ENCODE assay signal across 10 cellular contexts in genomic region chr7:120949393-120949799, GRCh38. TPM values are rescaled to one million over a fixed set of nuclear protein-coding genes. Genes with fewer than 3 reads are reported as not detected.
DNase-seq lines count a peak whose midpoint lies in the region; ATAC-seq, FAIRE-seq and TF ChIP-seq lines count a peak whose summit lies in the region.
"Had no signal": no experiment of that assay in that cellular context is flagged by ENCODE, and none has a peak within 500 bp of the region (broad histone marks: within the 10 kb centered on the region; RNA-seq: fewer than 3 reads in every experiment).

No MANE protein-coding gene starts in this region.

- CTCF ChIA-PET in activated naive CD4-positive, alpha-beta T cell treated with anti-CD3 and anti-CD28 coated beads, Interleukin-2, amount 10 ng/mL, durations not matched to agents 7 days and 5 days (lab: Charles Lee), result no interaction called here
- CTCF ChIA-PET in WTC11 (lab: Charles Lee), result no interaction called here

- ATAC-seq in WTC11, result no peak
- ATAC-seq in thoracic aorta (ENCODE audit: insufficient number of reproducible peaks, low FRiP score, low read depth), result no peak
- no peak for ATAC-seq in HG03439 (IDR thresholded peaks at IDR 0.05; ENCODE audit: unreplicated experiment)
- ATAC-seq in HG02970 (IDR thresholded peaks at IDR 0.05; ENCODE audit: low FRiP score, unreplicated experiment), result no peak

- H3K9ac ChIP-seq in keratinocyte (ENCODE audit: control insufficient read depth, extremely low read depth, insufficient read depth, low read length), result no peak overlapping the region

- H3K36me3 Mint-ChIP-seq in activated naive CD4-positive, alpha-beta T cell treated with anti-CD3 and anti-CD28 coated beads, Interleukin-2, amount 10 ng/mL, durations not matched to agents 7 days and 5 days, result peaks cover 16% of the 10 kb centered on the region
- peaks cover 7% of the 10 kb centered on the region for H3K36me3 Mint-ChIP-seq in WTC11

- peak overlapping the region; percentile 89 for H3K4me3 Mint-ChIP-seq in activated naive CD4-positive, alpha-beta T cell treated with anti-CD3 and anti-CD28 coated beads, Interleukin-2, amount 10 ng/mL, durations not matched to agents 7 days and 5 days
- H3K4me3 Mint-ChIP-seq in WTC11, result peak overlapping the region; percentile 73

- TF ChIP-seq CTCF in WTC11 (IDR thresholded peaks at IDR 0.05), result no peak
- no peak for TF ChIP-seq CTCF in keratinocyte (optimal IDR thresholded peaks at IDR 0.05 in 1 of 3, IDR thresholded peaks at IDR 0.05 in 1 of 3, conservative IDR thresholded peaks at IDR 0.05 in 1 of 3; ENCODE audit: extremely low read depth in 1 of 3, insufficient read depth in 2 of 3, low read length in 3 of 3)
- no peak for TF ChIP-seq CTCF in thoracic aorta (IDR thresholded peaks at IDR 0.05)

- FAIRE-seq in keratinocyte (lab: Jason Lieb, UNC), result no peak

- POLR2A ChIA-PET in WTC11 (lab: Charles Lee), result no interaction called here

- H3K4me1 ChIP-seq in keratinocyte (ENCODE audit: control insufficient read depth, extremely low read depth, insufficient read depth, low read length) (peaks cover 9% of the 10 kb centered on the region), thoracic aorta (ENCODE audit: control insufficient read depth in 1 of 2, low read depth in 2 of 2) (peaks cover 8 to 11% of the 10 kb centered on the region in 2 donors)

- DNase-seq in activated naive CD4-positive, alpha-beta T cell treated with anti-CD3 and anti-CD28 coated beads, Interleukin-2, amount 10 ng/mL, durations not matched to agents 7 days and 5 days, result no peak
- DNase-seq in activated naive CD4-positive, alpha-beta T cell treated with Interleukin-2 at 50 U/mL for 16 hours, result no peak
- DNase-seq in WTC11 (ENCODE audit: low spot score) (no peak), keratinocyte (ENCODE audit: low read depth, low spot score) (no peak), thoracic aorta (ENCODE audit: low spot score) (no peak), H7 (no peak)
- DNase-seq: caudate nucleus, EL had no signal

- no peaks in the 10 kb centered on the region for H4K20me1 ChIP-seq in keratinocyte (ENCODE audit: control insufficient read depth, extremely low read depth, insufficient read depth, low read length)

- H3K4me1 Mint-ChIP-seq in activated naive CD4-positive, alpha-beta T cell treated with anti-CD3 and anti-CD28 coated beads, Interleukin-2, amount 10 ng/mL, durations not matched to agents 7 days and 5 days, result peaks cover 32% of the 10 kb centered on the region
- peaks cover 14% of the 10 kb centered on the region for H3K4me1 Mint-ChIP-seq in WTC11

- peaks cover 6% of the 10 kb centered on the region for H3K79me2 ChIP-seq in keratinocyte (ENCODE audit: control insufficient read depth, insufficient read depth, low read length)

- H3K9me3 ChIP-seq in keratinocyte (ENCODE audit: control insufficient read depth, low read depth, low read length), result no peaks in the 10 kb centered on the region
- no peaks in the 10 kb centered on the region for H3K9me3 ChIP-seq in thoracic aorta

- H3K27me3 ChIP-seq in keratinocyte (ENCODE audit: control insufficient read depth, extremely low read depth, insufficient read depth, low read length) (no peaks in the 10 kb centered on the region), thoracic aorta (replicated peaks; ENCODE audit: insufficient read depth) (no peaks in the 10 kb centered on the region), H7 (ENCODE audit: control insufficient read depth, insufficient read depth, low read length) (no peaks in the 10 kb centered on the region)

- no peaks in the 10 kb centered on the region for H3K9me1 ChIP-seq in keratinocyte (ENCODE audit: control insufficient read depth, extremely low read depth, insufficient read depth, low read length)

- H3K27ac Mint-ChIP-seq in activated naive CD4-positive, alpha-beta T cell treated with anti-CD3 and anti-CD28 coated beads, Interleukin-2, amount 10 ng/mL, durations not matched to agents 7 days and 5 days, result peak overlapping the region; percentile 96
- peak overlapping the region; percentile 96 for H3K27ac Mint-ChIP-seq in WTC11

- H3K9me3 Mint-ChIP-seq in activated naive CD4-positive, alpha-beta T cell treated with anti-CD3 and anti-CD28 coated beads, Interleukin-2, amount 10 ng/mL, durations not matched to agents 7 days and 5 days, result no peaks in the 10 kb centered on the region
- no peaks in the 10 kb centered on the region for H3K9me3 Mint-ChIP-seq in WTC11

- H3K27ac ChIP-seq in keratinocyte (ENCODE audit: control insufficient read depth, insufficient read depth, low read length) (no peak overlapping the region), thoracic aorta (no peak overlapping the region)

- no peaks in the 10 kb centered on the region for H3K36me3 ChIP-seq in keratinocyte (ENCODE audit: control insufficient read depth in 2 of 2, extremely low read depth in 1 of 2, insufficient read depth in 2 of 2, low read length in 2 of 2)
- H3K36me3 ChIP-seq in thoracic aorta, result peaks cover 3% of the 10 kb centered on the region
- peaks cover 1% of the 10 kb centered on the region for H3K36me3 ChIP-seq in H7 (replicated peaks; ENCODE audit: control insufficient read depth, insufficient read depth, low read length)

- dilution Hi-C loops in keratinocyte (cut with MboI; ENCODE audit: extremely low pct_ligation_motif_present, low sequenced_read_pairs), result no loop called here

- H3K27me3 Mint-ChIP-seq in activated naive CD4-positive, alpha-beta T cell treated with anti-CD3 and anti-CD28 coated beads, Interleukin-2, amount 10 ng/mL, durations not matched to agents 7 days and 5 days, result peaks cover 27% of the 10 kb centered on the region
- no peaks in the 10 kb centered on the region for H3K27me3 Mint-ChIP-seq in WTC11 (ENCODE audit: low read depth)

- H3K4me3 ChIP-seq in keratinocyte (ENCODE audit: control insufficient read depth in 2 of 3, extremely low read depth in 1 of 3, insufficient read depth in 2 of 3, low read depth in 1 of 3, low read length in 3 of 3) (no peak overlapping the region), thoracic aorta (peak overlapping the region; percentile 80), H7 (ENCODE audit: insufficient read depth, low read depth, low read length) (no peak overlapping the region)

- no peak overlapping the region for H2AFZ ChIP-seq in keratinocyte (ENCODE audit: control insufficient read depth, low read length)

- H3K4me2 ChIP-seq in keratinocyte (ENCODE audit: control insufficient read depth, extremely low read depth, insufficient read depth, low read depth, low read length), result peak overlapping the region; percentile 68

TF ChIP-seq in WTC11, 78 proteins besides CTCF, POLR2A, EP300 and RAD21 (continues in another document):
- TF ChIP-seq, protein P1, sequence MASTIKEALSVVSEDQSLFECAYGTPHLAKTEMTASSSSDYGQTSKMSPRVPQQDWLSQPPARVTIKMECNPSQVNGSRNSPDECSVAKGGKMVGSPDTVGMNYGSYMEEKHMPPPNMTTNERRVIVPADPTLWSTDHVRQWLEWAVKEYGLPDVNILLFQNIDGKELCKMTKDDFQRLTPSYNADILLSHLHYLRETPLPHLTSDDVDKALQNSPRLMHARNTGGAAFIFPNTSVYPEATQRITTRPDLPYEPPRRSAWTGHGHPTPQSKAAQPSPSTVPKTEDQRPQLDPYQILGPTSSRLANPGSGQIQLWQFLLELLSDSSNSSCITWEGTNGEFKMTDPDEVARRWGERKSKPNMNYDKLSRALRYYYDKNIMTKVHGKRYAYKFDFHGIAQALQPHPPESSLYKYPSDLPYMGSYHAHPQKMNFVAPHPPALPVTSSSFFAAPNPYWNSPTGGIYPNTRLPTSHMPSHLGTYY (CRISPR knock-in tag; IDR thresholded peaks at IDR 0.05), result no peak
- TF ChIP-seq FOXP4 (CRISPR knock-in tag; IDR thresholded peaks at IDR 0.05) (no peak), ETV6 (CRISPR knock-in tag; IDR thresholded peaks at IDR 0.05) (no peak), ZNF138 (CRISPR knock-in tag; conservative IDR thresholded peaks at IDR 0.05) (no peak), CBFB (CRISPR knock-in tag; IDR thresholded peaks at IDR 0.05; ENCODE audit: low read depth) (no peak), ZBTB21 (CRISPR knock-in tag; IDR thresholded peaks at IDR 0.05; ENCODE audit: borderline replicate concordance) (no peak)

RNA-seq across cellular contexts. Expression of gene ING3, which starts 1.2 kb away (rescaled TPM):
- total RNA-seq in WTC11 (2021) (12.6 to 14.8 TPM (median 14.2 TPM) in 3 replicates), thoracic aorta (10 to 100 TPM; 12.3 to 21.2 TPM)
- polyA plus RNA-seq in keratinocyte, result 4.4 to 9.0 TPM (median 7.4 TPM) in 3 replicates
- 5.8 TPM for polyA plus RNA-seq in keratinocyte (2011; ENCODE audit: low read depth)
- polyA plus RNA-seq in keratinocyte (2011; cell fraction: cytosol; rRNA removed), result 2.7 and 6.5 TPM in 2 replicates
- polyA plus RNA-seq in keratinocyte (2011; cell fraction: nucleus; rRNA removed), result 7.1 and 9.9 TPM in 2 replicates
- polyA plus RNA-seq in keratinocyte (2012; ENCODE audit: low replicate concordance), result 4.5 and 6.9 TPM in 2 replicates
- 2.0 to 5.8 TPM (median 3.7 TPM) in 3 replicates for polyA minus RNA-seq in keratinocyte
- polyA minus RNA-seq in keratinocyte (2011; cell fraction: cytosol; rRNA and poly(A)+ RNA removed), result 2.5 TPM
- polyA minus RNA-seq in keratinocyte (2011; cell fraction: nucleus; rRNA and poly(A)+ RNA removed), result 3.3 and 7.2 TPM in 2 replicates
- total RNA-seq in H7 (2014; rRNA removed; shearing (Covaris generic)), result 6.7 and 8.7 TPM in 2 replicates

RNA-seq across cellular contexts. Expression of gene CPED1, which starts 39.1 kb away (rescaled TPM):
- total RNA-seq in WTC11 (2021), result 0.30 to 0.98 TPM (median 0.44 TPM) in 3 replicates
- polyA plus RNA-seq in keratinocyte, result 0.62 to 1.1 TPM (median 0.72 TPM) in 3 replicates
- not detected for polyA plus RNA-seq in keratinocyte (2011; ENCODE audit: low read depth)
- polyA plus RNA-seq in keratinocyte (2011; cell fraction: cytosol; rRNA removed), result 0.88 and 1.5 TPM in 2 replicates
- polyA plus RNA-seq in keratinocyte (2011; cell fraction: nucleus; rRNA removed), result 0.99 and 1.1 TPM in 2 replicates
- polyA plus RNA-seq in keratinocyte (2012; ENCODE audit: low replicate concordance), result 0.11 and 0.78 TPM in 2 replicates
- 0.52 to 2.4 TPM (median 1.6 TPM) in 3 replicates for polyA minus RNA-seq in keratinocyte
- 0.96 TPM for polyA minus RNA-seq in keratinocyte (2011; cell fraction: cytosol; rRNA and poly(A)+ RNA removed)
- 0.74 and 6.1 TPM in 2 replicates for polyA minus RNA-seq in keratinocyte (2011; cell fraction: nucleus; rRNA and poly(A)+ RNA removed)
- total RNA-seq in thoracic aorta, result 100 to 1,000 TPM in 1 of 2 donors, 10 to 100 TPM in 1; 77.4 to 126 TPM
- total RNA-seq in H7 (2014; rRNA removed; shearing (Covaris generic)), result not detected in 2 replicates

Comparison
In these comparisons a context has a peak if more than half of its experiments do, and no peak if none do; other contexts are left out.
1. RNA of gene CPED1, which starts 39.1 kb away (total RNA-seq): 77.4 to 126 TPM in thoracic aorta; 0.30 to 0.98 TPM in WTC11 and not detected in H7; every median in the first group is over 10 times any median in the second.